Comparison of ENCODE assay signal across 1 cellular context in genomic region chr13:39283062-39283461, GRCh38.
TF ChIP-seq lines count a peak whose summit lies in the region.

No MANE protein-coding gene starts in this region.

TF ChIP-seq in HepG2, 621 proteins besides CTCF, POLR2A, EP300 and RAD21 (continued from another document):
- TF ChIP-seq FOXP4 (CRISPR knock-in tag; IDR thresholded peaks at IDR 0.05): no peak
- TF ChIP-seq ZNF543 (CRISPR knock-in tag; IDR thresholded peaks at IDR 0.05): no peak
- no peak for TF ChIP-seq CHCHD3 (CRISPR knock-in tag; IDR thresholded peaks at IDR 0.05)
- TF ChIP-seq ZNF792 (CRISPR knock-in tag; IDR thresholded peaks at IDR 0.05): no peak
- no peak for TF ChIP-seq CBFB (CRISPR knock-in tag; IDR thresholded peaks at IDR 0.05)
- TF ChIP-seq AKAP8 (CRISPR knock-in tag; IDR thresholded peaks at IDR 0.05): no peak
